20 cellular contexts compared by ENCODE assay signal in genomic region chr7:13984831-13985685, GRCh38. TPM values are rescaled to one million over a fixed set of nuclear protein-coding genes. Genes with fewer than 3 reads are reported as not detected.
DNase-seq lines count a peak whose midpoint lies in the region; ATAC-seq and TF ChIP-seq lines count a peak whose summit lies in the region.
"Had no signal": no experiment of that assay in that cellular context is flagged by ENCODE, and none has a peak within 500 bp of the region (broad histone marks: within the 10 kb centered on the region; RNA-seq: fewer than 3 reads in every experiment).

No MANE protein-coding gene starts in this region.

- POLR2A ChIA-PET in PC-3 (lab: Charles Lee; ENCODE audit: unreplicated experiment): no interaction called here

- no peaks in the 10 kb centered on the region for H3K27me3 Mint-ChIP-seq in H9 (ENCODE audit: low read depth)
- H3K27me3 Mint-ChIP-seq in endodermal cell (ENCODE audit: insufficient read depth): no peaks in the 10 kb centered on the region
- no peaks in the 10 kb centered on the region for H3K27me3 Mint-ChIP-seq in neural progenitor cell (ENCODE audit: insufficient read depth, low read depth)
- H3K27me3 Mint-ChIP-seq in Calu3 (ENCODE audit: unreplicated experiment): no peaks in the 10 kb centered on the region

- H3K9me3 Mint-ChIP-seq in H9 (no peaks in the 10 kb centered on the region), endodermal cell (no peaks in the 10 kb centered on the region), neural progenitor cell (no peaks in the 10 kb centered on the region), Calu3 (ENCODE audit: low read depth, unreplicated experiment) (no peaks in the 10 kb centered on the region)
- H3K9me3 Mint-ChIP-seq: memory B cell; natural killer cell treated with Interleukin-12 subunit alpha and Interleukin-12 subunit beta and Interleukin-15 and Interleukin-18, amount 100 ng/mL, for 72 hours had no signal

- TF ChIP-seq CTCF in H9 (conservative IDR thresholded peaks at IDR 0.05) (no peak), PC-3 (conservative IDR thresholded peaks at IDR 0.05; ENCODE audit: low read depth, low read length) (no peak), endodermal cell (conservative IDR thresholded peaks at IDR 0.05) (no peak), neural progenitor cell (IDR thresholded peaks at IDR 0.05) (no peak), GM13976 (IDR thresholded peaks at IDR 0.05; ENCODE audit: borderline replicate concordance, control extremely low read depth, extremely low read depth, insufficient read depth, missing control alignments) (no peak), Calu3 (IDR thresholded peaks at IDR 0.05; ENCODE audit: unreplicated experiment) (no peak)

- no peaks in the 10 kb centered on the region for H3K27me3 ChIP-seq in H9 (ENCODE audit: insufficient read depth, low read length)
- no peaks in the 10 kb centered on the region for H3K27me3 ChIP-seq in PC-3 (ENCODE audit: low read length)
- H3K27me3 ChIP-seq in endodermal cell (ENCODE audit: control insufficient read depth, insufficient read depth, low read length, poor library complexity, severe bottlenecking): no peaks in the 10 kb centered on the region
- H3K27me3 ChIP-seq in neural progenitor cell: no peaks in the 10 kb centered on the region
- H3K27me3 ChIP-seq: adrenal gland had no signal

- H3K4me1 ChIP-seq in H9 (ENCODE audit: insufficient read depth, low read length): peaks cover 2% of the 10 kb centered on the region
- peaks cover 45% of the 10 kb centered on the region for H3K4me1 ChIP-seq in PC-3 (ENCODE audit: insufficient read depth, low read length)
- no peaks in the 10 kb centered on the region for H3K4me1 ChIP-seq in endodermal cell (ENCODE audit: control insufficient read depth, insufficient read depth, low read length)
- peaks cover 57% of the 10 kb centered on the region for H3K4me1 ChIP-seq in neural progenitor cell

- H2BK12ac ChIP-seq in H9 (ENCODE audit: insufficient read length, low read depth, low read length): no peak overlapping the region

- H3K36me3 ChIP-seq in PC-3 (ENCODE audit: low read depth, low read length) (no peaks in the 10 kb centered on the region), endodermal cell (ENCODE audit: control insufficient read depth, insufficient read depth, low read length) (no peaks in the 10 kb centered on the region), neural progenitor cell (peaks cover 3% of the 10 kb centered on the region)
- H3K36me3 ChIP-seq: adrenal gland, BLaER1, transverse colon had no signal

- no CpG with 5 or more reads among the region's 2 CpGs for WGBS in H9 (ENCODE audit: extremely low coverage, insufficient read length, low lambda C conversion rate)
- WGBS in endodermal cell (ENCODE audit: insufficient coverage in 1 of 2, insufficient read length in 1 of 2), 2 experiments: 16 to 39% methylated on average over 2 of the region's 2 CpGs

- no peak overlapping the region for H2BK20ac ChIP-seq in H9 (ENCODE audit: low read depth, low read length, poor library complexity, severe bottlenecking)

- no peak overlapping the region for H2BK120ac ChIP-seq in H9 (ENCODE audit: low read depth, low read length, poor library complexity, severe bottlenecking)

- H3K23me2 ChIP-seq in H9 (ENCODE audit: insufficient read length, low read depth, low read length, poor library complexity, severe bottlenecking): peaks cover 9% of the 10 kb centered on the region

- no peak overlapping the region for H3K18ac ChIP-seq in H9 (ENCODE audit: insufficient read length, low read depth, low read length)

- intact Hi-C loops in PC-3 (cut with micrococcal nuclease): loop anchor here (5.0 to 10.0 kb wide), 3 partner anchors 243 to 570 kb away; no protein-coding TSS in a partner anchor
- intact Hi-C loops in Calu3 (cut with micrococcal nuclease; ENCODE audit: unreplicated experiment): loop anchor here (5.0 to 10.0 kb wide), 5 partner anchors 240 to 703 kb away; no protein-coding TSS in a partner anchor

- H3K9me2 ChIP-seq in PC-3 (replicated peaks; ENCODE audit: low read length): no peaks in the 10 kb centered on the region

- BruUV-seq in PC-3 (replicated peaks; lab: Mats Ljungman, UMichigan) (no TSS peak), Calu3 (replicated peaks; lab: Mats Ljungman, UMichigan) (no TSS peak)

- H3K56ac ChIP-seq in H9 (ENCODE audit: insufficient read length, low read depth, low read length): no peak overlapping the region

- no peak for DNase-seq in H9
- DNase-seq in PC-3: no peak
- DNase-seq in endodermal cell: no peak
- DNase-seq in neural progenitor cell (ENCODE audit: low spot score): peak; percentile 13
- DNase-seq in GM13976 (ENCODE audit: low spot score): no peak
- no peak for DNase-seq in Calu3
- DNase-seq: activated CD4-positive, alpha-beta T cell treated with anti-CD3 and anti-CD28 coated beads for 1 hour; activated effector memory CD4-positive, alpha-beta T cell treated with Interleukin-2 at 50 U/mL for 16 hours; adrenal gland; foreskin melanocyte; NCI-H1436 treated with DMSO at 0.1 percent for 48 hours; stimulated activated CD4-positive, alpha-beta T cell treated with anti-CD3 and anti-CD28 coated beads, Interleukin-15, amount 100 ng/mL, for 24 hours; stimulated activated naive CD4-positive, alpha-beta T cell; transverse colon had no signal

- H3K4me1 Mint-ChIP-seq in H9: peaks cover 60 to 65% of the 10 kb centered on the region in 2 experiments
- peaks cover 45% of the 10 kb centered on the region for H3K4me1 Mint-ChIP-seq in endodermal cell
- peaks cover 55% of the 10 kb centered on the region for H3K4me1 Mint-ChIP-seq in neural progenitor cell
- peaks cover 28% of the 10 kb centered on the region for H3K4me1 Mint-ChIP-seq in Calu3 (ENCODE audit: low read depth, unreplicated experiment)
- H3K4me1 Mint-ChIP-seq: memory B cell had no signal

- ATAC-seq in PC-3 (no peak), GM21515 (IDR thresholded peaks at IDR 0.05; ENCODE audit: unreplicated experiment) (no peak), HG03378 (IDR thresholded peaks at IDR 0.05; ENCODE audit: unreplicated experiment) (no peak)
- ATAC-seq: HCT116; natural killer cell treated with Interleukin-12 subunit alpha and Interleukin-12 subunit beta and Interleukin-15 and Interleukin-18, amount 100 ng/mL, for 72 hours had no signal

- H2AK5ac ChIP-seq in H9 (ENCODE audit: insufficient read length, low read length): no peak overlapping the region

- H3K36me3 Mint-ChIP-seq in H9 (ENCODE audit: insufficient read depth in 1 of 3, low read depth in 3 of 3): peaks cover 0 to 8% (median 3%) of the 10 kb centered on the region in 3 experiments; a peak in 4 of 7 replicates
- no peaks in the 10 kb centered on the region for H3K36me3 Mint-ChIP-seq in endodermal cell (ENCODE audit: low read depth)
- no peaks in the 10 kb centered on the region for H3K36me3 Mint-ChIP-seq in neural progenitor cell
- H3K36me3 Mint-ChIP-seq in Calu3 (ENCODE audit: insufficient read depth, unreplicated experiment): peaks cover 10% of the 10 kb centered on the region
- H3K36me3 Mint-ChIP-seq: memory B cell; natural killer cell treated with Interleukin-12 subunit alpha and Interleukin-12 subunit beta and Interleukin-15 and Interleukin-18, amount 100 ng/mL, for 72 hours had no signal

- no peaks in the 10 kb centered on the region; the same call in 1 of the 2 replicates for H3K79me2 ChIP-seq in H9 (ENCODE audit: insufficient read depth, low read length)
- peaks cover 4% of the 10 kb centered on the region; the same call in 1 of the 2 replicates for H3K79me2 ChIP-seq in PC-3 (ENCODE audit: low read length)
- H3K79me2 ChIP-seq in neural progenitor cell (ENCODE audit: low read depth): peaks cover 82% of the 10 kb centered on the region

- no peaks in the 10 kb centered on the region for H4K20me1 ChIP-seq in H9 (ENCODE audit: control insufficient read depth, insufficient read depth, insufficient read length)
- H4K20me1 ChIP-seq in PC-3 (ENCODE audit: low read length): no peaks in the 10 kb centered on the region
- H4K20me1 ChIP-seq in neural progenitor cell (ENCODE audit: low read depth): no peaks in the 10 kb centered on the region
- H4K20me1 ChIP-seq: BLaER1 had no signal

- no peak overlapping the region for H3K9ac ChIP-seq in H9 (ENCODE audit: extremely low read depth, insufficient read length, low read length)
- H3K9ac ChIP-seq in PC-3 (ENCODE audit: low read length): no peak overlapping the region
- peak overlapping the region; percentile 11 for H3K9ac ChIP-seq in endodermal cell (ENCODE audit: extremely low read depth, low read length, poor library complexity, severe bottlenecking)
- H3K9ac ChIP-seq in neural progenitor cell: no peak overlapping the region
- H3K9ac ChIP-seq: BLaER1 had no signal

- no peaks in the 10 kb centered on the region for H3K79me1 ChIP-seq in H9 (ENCODE audit: insufficient read depth, low read depth, low read length, poor library complexity, severe bottlenecking)

- H3T11ph ChIP-seq in H9 (ENCODE audit: low read length): no peak overlapping the region

- H2BK15ac ChIP-seq in H9 (ENCODE audit: low read depth, low read length): no peak overlapping the region

- H3F3A ChIP-seq in PC-3 (ENCODE audit: low read length, unreplicated experiment): no peaks in the 10 kb centered on the region
- peaks cover 28% of the 10 kb centered on the region for H3F3A ChIP-seq in neural progenitor cell (ENCODE audit: low read depth)

- in situ Hi-C loops in GM13976 (cut with MboI; ENCODE audit: low sequenced_read_pairs, unreplicated experiment): no loop called here

- no peak overlapping the region for H3K27ac ChIP-seq in H9 (ENCODE audit: insufficient read length, low read depth, low read length)
- H3K27ac ChIP-seq in PC-3 (ENCODE audit: low read length): no peak overlapping the region
- no peak overlapping the region for H3K27ac ChIP-seq in endodermal cell (ENCODE audit: low read depth, low read length)
- peak overlapping the region; percentile 4 for H3K27ac ChIP-seq in neural progenitor cell
- H3K27ac ChIP-seq: BLaER1, transverse colon had no signal

- H3K4me3 ChIP-seq in PC-3 (ENCODE audit: low read length): peak overlapping the region; percentile 34; the same call in 1 of the 2 replicates
- peak overlapping the region; percentile 71 for H3K4me3 ChIP-seq in endodermal cell (ENCODE audit: low read length)
- peak overlapping the region; percentile 81 for H3K4me3 ChIP-seq in neural progenitor cell
- H3K4me3 ChIP-seq: BLaER1, transverse colon had no signal

- H3K4me3 Mint-ChIP-seq in H9: no peak overlapping the region; a peak in 2 of 5 replicates
- no peak overlapping the region for H3K4me3 Mint-ChIP-seq in endodermal cell
- no peak overlapping the region for H3K4me3 Mint-ChIP-seq in neural progenitor cell
- no peak overlapping the region for H3K4me3 Mint-ChIP-seq in Calu3 (ENCODE audit: low read depth, unreplicated experiment)
- H3K4me3 Mint-ChIP-seq: memory B cell; natural killer cell treated with Interleukin-12 subunit alpha and Interleukin-12 subunit beta and Interleukin-15 and Interleukin-18, amount 100 ng/mL, for 72 hours had no signal

- no peaks in the 10 kb centered on the region for H3K9me3 ChIP-seq in H9 (ENCODE audit: control insufficient read depth, low read depth, low read length)
- no peaks in the 10 kb centered on the region for H3K9me3 ChIP-seq in PC-3 (ENCODE audit: low read length)
- H3K9me3 ChIP-seq in endodermal cell (ENCODE audit: control insufficient read depth, low read length): no peaks in the 10 kb centered on the region
- H3K9me3 ChIP-seq in neural progenitor cell (ENCODE audit: low read depth): no peaks in the 10 kb centered on the region
- H3K9me3 ChIP-seq: adrenal gland, BLaER1, transverse colon had no signal

- H3K4ac ChIP-seq in H9 (ENCODE audit: low read depth, low read length): no peak overlapping the region

- no peak overlapping the region for H3K14ac ChIP-seq in H9 (ENCODE audit: insufficient read depth, low read length)

- CTCF ChIA-PET in PC-3 (lab: Charles Lee): interaction anchor here (0.6 kb wide), 1 partner anchor 1028 kb away, joined by 3 read pairs; no protein-coding TSS in a partner anchor
- CTCF ChIA-PET in Calu3 (lab: Charles Lee): no interaction called here

- H4K5ac ChIP-seq in H9 (ENCODE audit: insufficient read length, low read depth, low read length): no peak overlapping the region

- no peak overlapping the region for H4K91ac ChIP-seq in H9 (ENCODE audit: insufficient read length, low read depth, low read length)

- H3K27ac Mint-ChIP-seq in H9: peak overlapping the region; percentile 89 to 98 (median 96); a peak in 6 of 7 replicates
- H3K27ac Mint-ChIP-seq in endodermal cell: peak overlapping the region; percentile 74
- peak overlapping the region; percentile 3 for H3K27ac Mint-ChIP-seq in neural progenitor cell
- H3K27ac Mint-ChIP-seq in Calu3 (ENCODE audit: unreplicated experiment): no peak overlapping the region
- H3K27ac Mint-ChIP-seq: memory B cell; natural killer cell treated with Interleukin-12 subunit alpha and Interleukin-12 subunit beta and Interleukin-15 and Interleukin-18, amount 100 ng/mL, for 72 hours had no signal

- H3K4me2 ChIP-seq in H9 (ENCODE audit: insufficient read depth, insufficient read length, low read length) (peak overlapping the region; percentile 73), PC-3 (ENCODE audit: low read length) (peak overlapping the region; percentile 52), neural progenitor cell (peak overlapping the region; percentile 97)
- H3K4me2 ChIP-seq: BLaER1 had no signal

- H3K23ac ChIP-seq in H9 (ENCODE audit: insufficient read length, low read depth, low read length): no peak overlapping the region

- no peak overlapping the region for H2BK5ac ChIP-seq in H9 (ENCODE audit: insufficient read length, low read length)

- no peak overlapping the region for H2AFZ ChIP-seq in H9 (ENCODE audit: low read length)
- H2AFZ ChIP-seq in PC-3 (ENCODE audit: low read length): no peak overlapping the region
- H2AFZ ChIP-seq in neural progenitor cell (replicated peaks): no peak overlapping the region

- no peak overlapping the region for H4K8ac ChIP-seq in H9 (replicated peaks; ENCODE audit: insufficient read length, low read depth, low read length)

RNA-seq across cellular contexts. Expression of gene ETV1, which starts 4.4 kb away (rescaled TPM):
- total RNA-seq in H9 (2021) (68.5 and 71.8 TPM in 2 replicates), PC-3 (2014; rRNA removed) (10.4 and 20.6 TPM in 2 replicates), endodermal cell (10 to 100 TPM; 15.8 to 31.2 TPM), neural progenitor cell (ENCODE audit: low replicate concordance) (35.5 and 36.8 TPM in 2 replicates), Calu3 (2022) (44.4 and 45.9 TPM in 2 replicates)
- polyA plus RNA-seq in endodermal cell (2013, experiment 1 of 2): 43.7 TPM
- 49.3 TPM for polyA plus RNA-seq in endodermal cell (2013, experiment 2 of 2)
